In genomic region chr2:239943571-239943970, GRCh38 we compare ENCODE assay signal across 19 cellular contexts.
DNase-seq lines count a peak whose midpoint lies in the region; ATAC-seq and TF ChIP-seq lines count a peak whose summit lies in the region.
"Had no signal": no experiment of that assay in that cellular context is flagged by ENCODE, and none has a peak within 500 bp of the region (broad histone marks: within the 10 kb centered on the region; RNA-seq: fewer than 3 reads in every experiment).

No MANE protein-coding gene starts in this region.

- CTCF ChIA-PET in activated CD4-positive, alpha-beta T cell treated with anti-CD3 and anti-CD28 coated beads, Interleukin-2, amount 10 ng/mL, durations not matched to agents 7 days and 5 days (lab: Charles Lee) = interaction anchor here (3.9 kb wide), 1 partner anchor 9 kb away, joined by 21 read pairs; no protein-coding TSS in a partner anchor
- CTCF ChIA-PET in mammary epithelial cell (lab: Charles Lee; ENCODE audit: low non-redundant PET) = no interaction called here

- no peaks in the 10 kb centered on the region for H3K36me3 ChIP-seq in BLaER1
- H3K36me3 ChIP-seq in endodermal cell (ENCODE audit: control insufficient read depth, insufficient read depth, low read length) = no peaks in the 10 kb centered on the region
- no peaks in the 10 kb centered on the region for H3K36me3 ChIP-seq in sigmoid colon
- no peaks in the 10 kb centered on the region for H3K36me3 ChIP-seq in mammary epithelial cell (ENCODE audit: insufficient read depth, low read length)
- H3K36me3 ChIP-seq: Peyer's patch had no signal

- H3K9me3 ChIP-seq in BLaER1 (no peaks in the 10 kb centered on the region), endodermal cell (ENCODE audit: control insufficient read depth, low read length) (no peaks in the 10 kb centered on the region), sigmoid colon (no peaks in the 10 kb centered on the region), mammary epithelial cell (replicated peaks; ENCODE audit: insufficient read depth, low read length) (no peaks in the 10 kb centered on the region)
- H3K9me3 ChIP-seq: Caco-2, Peyer's patch had no signal

- in situ Hi-C loops in mammary epithelial cell (cut with MboI; ENCODE audit: low sequenced_read_pairs in 2 of 2) = no loop called here

- no peak for DNase-seq in activated CD4-positive, alpha-beta T cell treated with anti-CD3 and anti-CD28 coated beads, Interleukin-2, amount 10 ng/mL, durations not matched to agents 7 days and 5 days
- no peak for DNase-seq in activated CD4-positive, alpha-beta T cell treated with anti-CD3 and anti-CD28 coated beads for 48 hours
- DNase-seq in endodermal cell (no peak), sigmoid colon (peak; percentile 50), mammary epithelial cell (no peak), NCI-H524 (lab: John Stamatoyannopoulos, UW) (no peak)
- DNase-seq: 8988T; Caco-2; CD4-positive, alpha-beta T cell; GDM1; H9; NCI-H1092 treated with DMSO at 0.1 percent for 48 hours; NCI-H146; NCI-H2029 treated with DMSO at 0.1 percent for 48 hours; NCI-H446 treated with DMSO at 0.1 percent for 48 hours; SHP77 had no signal

- no peak for ATAC-seq in HG02571 (IDR thresholded peaks at IDR 0.05; ENCODE audit: unreplicated experiment)

- H3K4me3 Mint-ChIP-seq in activated CD4-positive, alpha-beta T cell treated with anti-CD3 and anti-CD28 coated beads, Interleukin-2, amount 10 ng/mL, durations not matched to agents 7 days and 5 days = no peak overlapping the region
- H3K4me3 Mint-ChIP-seq in endodermal cell = no peak overlapping the region
- H3K4me3 Mint-ChIP-seq: CD4-positive, alpha-beta T cell; H9 had no signal

- BruUV-seq in mammary epithelial cell (replicated peaks; lab: Mats Ljungman, UMichigan) = no TSS peak

- no peaks in the 10 kb centered on the region for H3K9me3 Mint-ChIP-seq in activated CD4-positive, alpha-beta T cell treated with anti-CD3 and anti-CD28 coated beads, Interleukin-2, amount 10 ng/mL, durations not matched to agents 7 days and 5 days
- H3K9me3 Mint-ChIP-seq in endodermal cell = no peaks in the 10 kb centered on the region
- H3K9me3 Mint-ChIP-seq: CD4-positive, alpha-beta T cell; H9 had no signal

- H4K20me1 ChIP-seq in BLaER1 (no peaks in the 10 kb centered on the region), mammary epithelial cell (ENCODE audit: insufficient read depth, low read length) (no peaks in the 10 kb centered on the region)

- no peaks in the 10 kb centered on the region for H3K79me2 ChIP-seq in mammary epithelial cell (ENCODE audit: insufficient read depth, low read length)

- peak overlapping the region; percentile 80 for H3K9ac ChIP-seq in BLaER1
- no peak overlapping the region for H3K9ac ChIP-seq in endodermal cell (ENCODE audit: extremely low read depth, low read length, poor library complexity, severe bottlenecking)
- no peak overlapping the region for H3K9ac ChIP-seq in mammary epithelial cell (ENCODE audit: insufficient read depth, low read length)

- H3K27ac ChIP-seq in BLaER1 (peak overlapping the region; percentile 97), endodermal cell (ENCODE audit: low read depth, low read length) (no peak overlapping the region), sigmoid colon (peak overlapping the region in 2 of 4 donors; percentile 15 to 37), mammary epithelial cell (ENCODE audit: insufficient read depth, low read depth, low read length) (no peak overlapping the region)
- H3K27ac ChIP-seq: Peyer's patch had no signal

- no peak for TF ChIP-seq EP300 in sigmoid colon (IDR thresholded peaks at IDR 0.05)

- H3K4me1 Mint-ChIP-seq in activated CD4-positive, alpha-beta T cell treated with anti-CD3 and anti-CD28 coated beads, Interleukin-2, amount 10 ng/mL, durations not matched to agents 7 days and 5 days = peaks cover 12% of the 10 kb centered on the region
- H3K4me1 Mint-ChIP-seq in endodermal cell = peaks cover 2% of the 10 kb centered on the region

- POLR2A ChIA-PET in activated CD4-positive, alpha-beta T cell treated with anti-CD3 and anti-CD28 coated beads, Interleukin-2, amount 10 ng/mL, durations not matched to agents 7 days and 5 days (lab: Charles Lee) = no interaction called here

- intact Hi-C loops in sigmoid colon (cut with DNase I) (no loop called here), mammary epithelial cell (cut with micrococcal nuclease) (no loop called here)

- dilution Hi-C loops in mammary epithelial cell (cut with HindIII; ENCODE audit: low sequenced_read_pairs) = no loop called here

- H2AFZ ChIP-seq in mammary epithelial cell (ENCODE audit: low read depth, low read length) = no peak overlapping the region

- H3K4me2 ChIP-seq in BLaER1 (peak overlapping the region; percentile 88), mammary epithelial cell (ENCODE audit: insufficient read depth, low read depth, low read length) (no peak overlapping the region)

- no peak for TF ChIP-seq POLR2A in sigmoid colon (IDR thresholded peaks at IDR 0.05)

- no peaks in the 10 kb centered on the region for H3K27me3 Mint-ChIP-seq in activated CD4-positive, alpha-beta T cell treated with anti-CD3 and anti-CD28 coated beads, Interleukin-2, amount 10 ng/mL, durations not matched to agents 7 days and 5 days
- H3K27me3 Mint-ChIP-seq in endodermal cell (ENCODE audit: insufficient read depth) = no peaks in the 10 kb centered on the region
- H3K27me3 Mint-ChIP-seq: CD4-positive, alpha-beta T cell had no signal

- 92 to 100% methylated on average over 4 to 5 of the region's 5 CpGs for WGBS in endodermal cell (ENCODE audit: insufficient coverage in 1 of 2, insufficient read length in 1 of 2), 2 experiments
- 92% methylated on average over 5 of the region's 5 CpGs for WGBS in sigmoid colon, 2 donors
- 91% methylated on average over 3 of the region's 5 CpGs for WGBS in mammary epithelial cell (ENCODE audit: low coverage, missing lambda C conversion rate)

- H3K27me3 ChIP-seq in BLaER1 (no peaks in the 10 kb centered on the region), endodermal cell (ENCODE audit: control insufficient read depth, insufficient read depth, low read length, poor library complexity, severe bottlenecking) (no peaks in the 10 kb centered on the region), sigmoid colon (no peaks in the 10 kb centered on the region), mammary epithelial cell (ENCODE audit: insufficient read depth, low read length) (no peaks in the 10 kb centered on the region)
- H3K27me3 ChIP-seq: Peyer's patch had no signal

- peak overlapping the region; percentile 19 for H3K27ac Mint-ChIP-seq in activated CD4-positive, alpha-beta T cell treated with anti-CD3 and anti-CD28 coated beads, Interleukin-2, amount 10 ng/mL, durations not matched to agents 7 days and 5 days
- H3K27ac Mint-ChIP-seq in endodermal cell = peak overlapping the region; percentile 21
- H3K27ac Mint-ChIP-seq: CD4-positive, alpha-beta T cell; H9 had no signal

- no peaks in the 10 kb centered on the region for H3K36me3 Mint-ChIP-seq in activated CD4-positive, alpha-beta T cell treated with anti-CD3 and anti-CD28 coated beads, Interleukin-2, amount 10 ng/mL, durations not matched to agents 7 days and 5 days (ENCODE audit: low read depth)
- H3K36me3 Mint-ChIP-seq in endodermal cell (ENCODE audit: low read depth) = no peaks in the 10 kb centered on the region

- H3K4me3 ChIP-seq in BLaER1 (peak overlapping the region; percentile 51), endodermal cell (ENCODE audit: low read length) (no peak overlapping the region), sigmoid colon (no peak overlapping the region), mammary epithelial cell (replicated peaks in 1 of 3; ENCODE audit: insufficient read depth in 1 of 3, low read depth in 2 of 3, low read length in 3 of 3) (no peak overlapping the region)
- H3K4me3 ChIP-seq: Peyer's patch had no signal

- H3K4me1 ChIP-seq in BLaER1 (peaks cover 100% of the 10 kb centered on the region), endodermal cell (ENCODE audit: control insufficient read depth, insufficient read depth, low read length) (no peaks in the 10 kb centered on the region), sigmoid colon (peaks cover 0 to 25% (median 16%) of the 10 kb centered on the region in 4 donors), mammary epithelial cell (ENCODE audit: insufficient read depth, low read length) (no peaks in the 10 kb centered on the region)
- H3K4me1 ChIP-seq: Caco-2, Peyer's patch had no signal

- TF ChIP-seq CTCF in endodermal cell (conservative IDR thresholded peaks at IDR 0.05) (no peak), sigmoid colon (IDR thresholded peaks at IDR 0.05) (no peak), mammary epithelial cell (conservative IDR thresholded peaks at IDR 0.05 in 1 of 2, IDR thresholded peaks at IDR 0.05 in 1 of 2; ENCODE audit: extremely low read depth in 1 of 2, insufficient read depth in 1 of 2, low read depth in 1 of 2, low read length in 2 of 2) (no peak)
